ENCODE assay signal across 8 cellular contexts in genomic region chr2:136117391-136117841, GRCh38. TPM values are rescaled to one million over a fixed set of nuclear protein-coding genes. Genes with fewer than 3 reads are reported as not detected.
A peak's percentile ranks its signal among the peaks of the same experiment; 100 is the strongest.
DNase-seq lines count a peak whose midpoint lies in the region; ATAC-seq, FAIRE-seq and TF ChIP-seq lines count a peak whose summit lies in the region.

No MANE protein-coding gene starts in this region.

- H3K9ac ChIP-seq in Karpas-422 (ENCODE audit: low read length): no peak overlapping the region

- H3K4me3 Mint-ChIP-seq in memory B cell: peak overlapping the region; percentile 95

- no peaks in the 10 kb centered on the region for H3K9me3 ChIP-seq in DOHH2 (ENCODE audit: control insufficient read depth, insufficient read depth, low read length)
- H3K9me3 ChIP-seq in Karpas-422 (ENCODE audit: low read length): no peaks in the 10 kb centered on the region

- no peak overlapping the region for H2AFZ ChIP-seq in Karpas-422 (ENCODE audit: low read length)

- no peaks in the 10 kb centered on the region for H3K9me2 ChIP-seq in DOHH2 (replicated peaks; ENCODE audit: control insufficient read depth, low read length)
- H3K9me2 ChIP-seq in Karpas-422 (replicated peaks; ENCODE audit: insufficient read depth, low read length): no peaks in the 10 kb centered on the region

- H3K27me3 ChIP-seq in DOHH2 (ENCODE audit: control insufficient read depth, low read length) (no peaks in the 10 kb centered on the region; the same call in 1 of the 2 replicates), Karpas-422 (ENCODE audit: low read length) (0 out of 2 replicates have a peak, but pooled peaks cover 2% of the 10 kb centered on the region), dorsolateral prefrontal cortex (peaks cover 0 to 47% (median 4%) of the 10 kb centered on the region in 45 donors)

- H3K9me3 Mint-ChIP-seq in memory B cell: no peaks in the 10 kb centered on the region

- no peaks in the 10 kb centered on the region for H3K27me3 Mint-ChIP-seq in memory B cell

- peaks cover 30% of the 10 kb centered on the region for H3K36me3 Mint-ChIP-seq in memory B cell

- no peak for FAIRE-seq in urothelium cell line (lab: Jason Lieb, UNC)

- TF ChIP-seq CTCF in DOHH2 (IDR thresholded peaks at IDR 0.05; ENCODE audit: low read depth, low read length, poor library complexity, severe bottlenecking): no peak
- peak in 11 of 56 donors; percentile 9 to 25 (median 14) for TF ChIP-seq CTCF in dorsolateral prefrontal cortex (IDR thresholded peaks at IDR 0.05 in 54 of 56, conservative IDR thresholded peaks at IDR 0.05 in 2 of 56; ENCODE audit: low read depth in 1 of 56, partially characterized antibody in 56 of 56)

- H3K27ac Mint-ChIP-seq in memory B cell: peak overlapping the region; percentile 100

- H3K4me3 ChIP-seq in DOHH2 (ENCODE audit: low read length) (peak overlapping the region; percentile 94), Karpas-422 (ENCODE audit: low read length) (peak overlapping the region; percentile 54), dorsolateral prefrontal cortex (peak overlapping the region; percentile 42 to 77 (median 66))

- peak overlapping the region; percentile 73 for H3K4me2 ChIP-seq in DOHH2 (ENCODE audit: low read length)
- H3K4me2 ChIP-seq in Karpas-422 (ENCODE audit: low read depth, low read length, poor library complexity, severe bottlenecking): peak overlapping the region; percentile 82

- peaks cover 53% of the 10 kb centered on the region for H3F3A ChIP-seq in DOHH2 (ENCODE audit: control insufficient read depth, insufficient read depth)

- H3K4me1 Mint-ChIP-seq in memory B cell: peaks cover 38% of the 10 kb centered on the region

- H3K36me3 ChIP-seq in DOHH2 (ENCODE audit: control insufficient read depth, low read length) (peaks cover 59% of the 10 kb centered on the region), Karpas-422 (ENCODE audit: insufficient read depth, low read length) (no peaks in the 10 kb centered on the region)

- H4K20me1 ChIP-seq in DOHH2 (ENCODE audit: control insufficient read depth, insufficient read depth, low read depth, low read length): peaks cover 23% of the 10 kb centered on the region
- peaks cover 3% of the 10 kb centered on the region; the same call in 1 of the 2 replicates for H4K20me1 ChIP-seq in Karpas-422 (ENCODE audit: insufficient read depth, low read depth, low read length)

- DNase-seq in Karpas-422 (peak; percentile 55), dorsolateral prefrontal cortex (peak in 7 of 10 donors; percentile 40 to 62 (median 52)), memory B cell (ENCODE audit: low spot score in 2 of 2) (no peak), urothelium cell line (ENCODE audit: low spot score) (no peak)
- peak; percentile 38 for DNase-seq in stimulated activated naive CD4-positive, alpha-beta T cell treated with Interleukin-2 at 50 U/mL for 16 hours (lab: John Stamatoyannopoulos, UW)

- H3K4me1 ChIP-seq in DOHH2 (ENCODE audit: control insufficient read depth, low read length): peaks cover 68% of the 10 kb centered on the region
- peaks cover 41% of the 10 kb centered on the region for H3K4me1 ChIP-seq in Karpas-422 (ENCODE audit: low read length)

- intact Hi-C loops in dorsolateral prefrontal cortex (cut with DNase I): loop anchor here (5.0 to 10.0 kb wide), 5 partner anchors 65 to 260 kb away; partner anchors contain the start of gene DARS1 (in 1 of the 2)

- ATAC-seq in GM21576 (IDR thresholded peaks at IDR 0.05; ENCODE audit: unreplicated experiment) (peak; percentile 19), memory B cell (ENCODE audit: low read depth) (no peak)
- ATAC-seq in activated CD4-positive, CD25-positive, alpha-beta regulatory T cell treated with anti-CD3 and anti-CD28 coated beads, Interleukin-2, amount 50 U/mL, for 24 hours: peak; percentile 14 to 27

- H3K27ac ChIP-seq in DOHH2 (ENCODE audit: low read depth, low read length): peak overlapping the region; percentile 91
- H3K27ac ChIP-seq in Karpas-422 (ENCODE audit: low read length): no peak overlapping the region
- H3K27ac ChIP-seq in dorsolateral prefrontal cortex: peak overlapping the region in 26 of 59 donors; percentile 5 to 85 (median 40)

- H3K79me2 ChIP-seq in DOHH2 (ENCODE audit: control insufficient read depth, low read length): peaks cover 59% of the 10 kb centered on the region
- H3K79me2 ChIP-seq in Karpas-422 (ENCODE audit: low read length): no peaks in the 10 kb centered on the region

RNA-seq across cellular contexts. Expression of gene CXCR4, which starts 0.5 kb away (rescaled TPM):
- total RNA-seq in Karpas-422 (2014; rRNA removed; shearing (Covaris generic); ENCODE audit: low replicate concordance): 0.97 and 2.1 TPM in 2 replicates
- total RNA-seq in dorsolateral prefrontal cortex: 10 to 100 TPM in 30 of 120 experiments, 1 to 10 TPM in 90; 1.3 to 40.8 (median 6.2) TPM

Comparison
In these comparisons a context has a peak if more than half of its experiments do, and no peak if none do; other contexts are left out.
1. DNase-seq: peak in Karpas-422 (single experiment), dorsolateral prefrontal cortex (7 of 10) and stimulated activated naive CD4-positive, alpha-beta T cell treated with Interleukin-2 at 50 U/mL for 16 hours (single experiment); none in memory B cell (0 of 2) and urothelium cell line (single experiment).
2. Peak in every context shown above with its lines, with median percentiles within 50 percentile points of each other: H3K4me3 ChIP-seq.